In genomic region chr14:103118019-103118662, GRCh38 we compare ENCODE assay signal across 9 cellular contexts. TPM values are rescaled to one million over a fixed set of nuclear protein-coding genes. Genes with fewer than 3 reads are reported as not detected.
A peak's percentile ranks its signal among the peaks of the same experiment; 100 is the strongest.
DNase-seq lines count a peak whose midpoint lies in the region; ATAC-seq and TF ChIP-seq lines count a peak whose summit lies in the region.
"Had no signal": no experiment of that assay in that cellular context is flagged by ENCODE, and none has a peak within 500 bp of the region (broad histone marks: within the 10 kb centered on the region; RNA-seq: fewer than 3 reads in every experiment).

No MANE protein-coding gene starts in this region.

- no peaks in the 10 kb centered on the region for H3K36me3 ChIP-seq in colonic mucosa
- no peaks in the 10 kb centered on the region for H3K36me3 ChIP-seq in liver (ENCODE audit: control insufficient read depth in 4 of 4, insufficient read depth in 3 of 4, low read depth in 1 of 4, low read length in 3 of 4)

- H3K9ac ChIP-seq in colonic mucosa (ENCODE audit: low read depth in 2 of 2, low read length in 2 of 2) (peak overlapping the region in 1 of 2 donors; percentile 40), liver (ENCODE audit: low read depth in 1 of 2, low read length in 2 of 2) (no peak overlapping the region)

- DNase-seq in MV-4-11 (lab: John Stamatoyannopoulos, UW) (peak; percentile 49), colonic mucosa (peak; percentile 62), substantia nigra (lab: John Stamatoyannopoulos, UW) (peak in 27 of 49 donors; percentile 16 to 66 (median 38)), cortex of kidney (lab: John Stamatoyannopoulos, UW) (no peak), NCI-H187 treated with DMSO at 0.1 percent for 48 hours (lab: John Stamatoyannopoulos, UW) (no peak), GM19238 (ENCODE audit: insufficient read length, low spot score) (no peak)

- H3K9me3 ChIP-seq in colonic mucosa, result no peaks in the 10 kb centered on the region
- no peaks in the 10 kb centered on the region for H3K9me3 ChIP-seq in liver (ENCODE audit: control insufficient read depth in 4 of 4, low read length in 3 of 4)

- H3K27ac ChIP-seq in colonic mucosa (peak overlapping the region; percentile 53), liver (ENCODE audit: low read depth in 1 of 2, low read length in 2 of 2) (peak overlapping the region; percentile 16 to 77), substantia nigra (ENCODE audit: low read depth, low read length, poor library complexity, severe bottlenecking) (peak overlapping the region; percentile 50)

- peaks cover 4% of the 10 kb centered on the region for H3K27me3 ChIP-seq in colonic mucosa
- no peaks in the 10 kb centered on the region for H3K27me3 ChIP-seq in liver (ENCODE audit: control insufficient read depth in 4 of 4, insufficient read depth in 4 of 4, low read length in 3 of 4)

- TF ChIP-seq RAD21 in liver (IDR thresholded peaks at IDR 0.05), result no peak

- no peak for ATAC-seq in GM18868 (IDR thresholded peaks at IDR 0.05; ENCODE audit: unreplicated experiment)

- peaks cover 13% of the 10 kb centered on the region for H3K4me1 ChIP-seq in colonic mucosa
- peaks cover 22 to 39% (median 31%) of the 10 kb centered on the region in 4 donors for H3K4me1 ChIP-seq in liver (ENCODE audit: control insufficient read depth in 4 of 4, insufficient read depth in 4 of 4, low read length in 3 of 4)

- no peak for TF ChIP-seq CTCF in colonic mucosa (IDR thresholded peaks at IDR 0.05)
- TF ChIP-seq CTCF in liver (IDR thresholded peaks at IDR 0.05; ENCODE audit: low read depth, low read length, missing input control), result no peak

- intact Hi-C loops in colonic mucosa (cut with DNase I), result no loop called here

- WGBS in liver, result 30% methylated on average over 10 of the region's 10 CpGs

- no peak overlapping the region for H3K4me3 ChIP-seq in colonic mucosa
- H3K4me3 ChIP-seq in liver (ENCODE audit: low read depth in 1 of 3, low read length in 3 of 3), result no peak overlapping the region

TF ChIP-seq in liver, 16 proteins besides CTCF, POLR2A, EP300 and RAD21:
- TF ChIP-seq NR2F2 (IDR thresholded peaks at IDR 0.05) (no peak), JUND (IDR thresholded peaks at IDR 0.05) (no peak), FOXA1 (IDR thresholded peaks at IDR 0.05) (no peak), YY1 (IDR thresholded peaks at IDR 0.05) (no peak), EGR1 (IDR thresholded peaks at IDR 0.05; ENCODE audit: low read depth in 2 of 2) (no peak), ATF3 (IDR thresholded peaks at IDR 0.05) (no peak), REST (IDR thresholded peaks at IDR 0.05) (no peak), MAX (IDR thresholded peaks at IDR 0.05) (no peak)

RNA-seq across cellular contexts. Expression of gene TNFAIP2, which starts 5.1 kb away (rescaled TPM):
- total RNA-seq in colonic mucosa (10 to 100 TPM; 10.5 to 26.9 TPM), liver (10 to 100 TPM; 25.0 to 32.0 TPM)
- polyA plus RNA-seq in liver, result 10 to 100 TPM in 1 of 2 donors, 1 to 10 TPM in 1; 8.9 to 19.8 TPM

RNA-seq across cellular contexts. Expression of gene EXOC3L4, which starts 23.6 kb away (rescaled TPM):
- total RNA-seq in colonic mucosa (10 to 100 TPM; 11.3 to 15.6 TPM), liver (10 to 100 TPM; 46.8 to 77.8 TPM)
- 10 to 100 TPM; 24.0 to 26.6 TPM for polyA plus RNA-seq in liver
- total RNA-seq: bronchial epithelial cell had no signal

RNA-seq across cellular contexts. Expression of gene LBHD2, which starts 34.1 kb away (rescaled TPM):
- not detected for total RNA-seq in colonic mucosa
- under 1 TPM in 1 of 2 donors, not detected in 1; 0.47 TPM for total RNA-seq in liver
- under 1 TPM in 1 of 2 donors, not detected in 1; 0.53 TPM for polyA plus RNA-seq in liver
- total RNA-seq: bronchial epithelial cell had no signal

Comparison
In these comparisons a context has a peak if more than half of its experiments do, and no peak if none do; other contexts are left out.
1. DNase-seq: peak in MV-4-11 (single experiment), colonic mucosa (single experiment) and substantia nigra (27 of 49); none in cortex of kidney (single experiment), NCI-H187 treated with DMSO at 0.1 percent for 48 hours (single experiment) and GM19238 (single experiment).
2. Peak in every context shown above with its lines, with median percentiles within 50 percentile points of each other: H3K27ac ChIP-seq.